In the genomic region with DNA sequence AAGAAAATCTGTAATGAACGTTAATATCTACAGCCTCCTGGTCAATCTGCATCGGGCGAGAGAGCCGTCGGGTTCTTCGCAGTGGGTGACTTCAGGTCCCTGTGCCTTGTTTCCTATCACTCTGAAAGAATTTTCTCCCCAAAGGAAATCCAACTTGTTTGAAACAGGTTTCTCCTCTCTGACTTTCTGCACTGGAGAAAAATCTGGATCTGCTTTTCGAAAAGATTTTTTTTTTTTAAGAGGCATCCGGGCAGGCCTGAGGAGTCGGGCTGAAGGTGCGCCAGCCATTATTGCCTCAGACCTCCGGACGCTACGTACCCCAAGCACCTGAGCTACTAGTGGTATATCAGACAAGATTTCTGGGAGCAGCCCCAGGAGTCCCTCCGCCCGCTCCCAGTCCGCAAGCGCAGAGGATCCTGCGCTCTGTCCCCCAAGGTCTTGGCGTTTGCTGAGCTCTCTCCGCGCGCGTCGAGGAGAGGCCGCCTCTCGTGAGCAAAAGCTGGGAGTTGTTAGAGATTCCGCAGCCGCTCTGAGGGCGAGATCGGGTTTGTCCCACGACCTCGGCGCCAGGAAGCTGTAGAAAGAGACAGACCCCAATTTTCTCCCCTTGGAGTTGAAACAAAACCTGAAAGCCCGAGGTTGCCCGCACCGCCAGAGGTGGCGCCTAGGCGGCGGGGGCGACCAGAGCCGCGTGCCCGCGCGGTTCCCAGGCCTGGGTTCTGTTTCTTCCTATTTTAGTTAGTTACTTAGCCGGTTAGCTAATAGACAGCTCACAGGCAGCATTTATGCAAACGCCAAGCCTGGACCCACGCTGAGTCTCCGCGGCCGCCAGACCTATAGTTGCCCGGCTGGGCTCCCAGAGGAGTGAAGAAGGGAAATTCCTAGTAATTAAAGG, we compare ENCODE assay signal across 8 cellular contexts.
DNase-seq lines count a peak whose midpoint lies in the region; ATAC-seq and TF ChIP-seq lines count a peak whose summit lies in the region.

No MANE protein-coding gene starts in this region.

- in situ Hi-C loops in brain microvascular endothelial cell (cut with HindIII; ENCODE audit: low pct_ligation_motif_present, low sequenced_read_pairs), result no loop called here

- H3K27me3 Mint-ChIP-seq in CD4-positive, alpha-beta memory T cell, result peaks cover 76 to 86% of the 10 kb centered on the region in 2 donors

- intact Hi-C loops in CD4-positive, alpha-beta memory T cell (cut with micrococcal nuclease), result no loop called here
- intact Hi-C loops in sciatic nerve (cut with DNase I), result no loop called here

- peak overlapping the region in 1 of 7 donors; percentile 11 for H3K27ac Mint-ChIP-seq in CD4-positive, alpha-beta memory T cell

- ATAC-seq in HG03159 (IDR thresholded peaks at IDR 0.05; ENCODE audit: unreplicated experiment), result no peak
- no peak for ATAC-seq in GM21576 (IDR thresholded peaks at IDR 0.05; ENCODE audit: unreplicated experiment)
- no peak for ATAC-seq in sciatic nerve

- POLR2A ChIA-PET in CD4-positive, alpha-beta memory T cell (lab: Charles Lee; ENCODE audit: partially characterized antibody), result no interaction called here

- TF ChIP-seq EP300 in neural cell (conservative IDR thresholded peaks at IDR 0.05; ENCODE audit: poor library complexity, severe bottlenecking), result no peak

- no peak overlapping the region for H3K4me2 ChIP-seq in neural cell (ENCODE audit: low read length)

- H3K9ac ChIP-seq in neural cell (ENCODE audit: low read length), result peak overlapping the region; percentile 47

- no peaks in the 10 kb centered on the region for H3K9me3 Mint-ChIP-seq in CD4-positive, alpha-beta memory T cell

- H3K36me3 Mint-ChIP-seq in CD4-positive, alpha-beta memory T cell, result peaks cover 0 to 2% of the 10 kb centered on the region in 2 donors

- no peaks in the 10 kb centered on the region for H3K9me2 ChIP-seq in neural cell (ENCODE audit: insufficient read depth, low read length)

- no peaks in the 10 kb centered on the region for H3K79me2 ChIP-seq in neural cell (replicated peaks; ENCODE audit: insufficient read depth, low read length)

- H3K27me3 ChIP-seq in CD4-positive, alpha-beta memory T cell (ENCODE audit: insufficient read depth, low read length), result peaks cover 77% of the 10 kb centered on the region
- H3K27me3 ChIP-seq in brain microvascular endothelial cell (replicated peaks) (peaks cover 96% of the 10 kb centered on the region), neural cell (ENCODE audit: insufficient read depth, low read depth, low read length) (peaks cover 96% of the 10 kb centered on the region), MG63 (no peaks in the 10 kb centered on the region)

- H3K27ac ChIP-seq in CD4-positive, alpha-beta memory T cell (ENCODE audit: low read depth, low read length), result no peak overlapping the region
- no peak overlapping the region for H3K27ac ChIP-seq in brain microvascular endothelial cell
- H3K27ac ChIP-seq in neural cell (ENCODE audit: low read length), result peak overlapping the region; percentile 32

- no peak for DNase-seq in CD4-positive, alpha-beta memory T cell
- DNase-seq in MV-4-11 (lab: John Stamatoyannopoulos, UW) (peak; percentile 47), brain microvascular endothelial cell (no peak), sciatic nerve (ENCODE audit: low spot score) (no peak), MG63 (no peak)

- H3F3A ChIP-seq in neural cell (ENCODE audit: insufficient read depth, low read length, poor library complexity, severe bottlenecking), result peaks cover 5% of the 10 kb centered on the region

- H3K4me3 ChIP-seq in CD4-positive, alpha-beta memory T cell (ENCODE audit: low read length in 2 of 2), result no peak overlapping the region
- H3K4me3 ChIP-seq in brain microvascular endothelial cell (ENCODE audit: low read depth, low read length) (no peak overlapping the region), neural cell (ENCODE audit: low read length) (peak overlapping the region; percentile 55), MG63 (no peak overlapping the region)

- no peak for TF ChIP-seq RAD21 in neural cell (conservative IDR thresholded peaks at IDR 0.05)

- CTCF ChIA-PET in CD4-positive, alpha-beta memory T cell (lab: Charles Lee; ENCODE audit: partially characterized antibody), result interaction anchor here (1.0 to 1.7 kb wide), 3 partner anchors 12 to 49 kb away, joined by 3 to 5 read pairs (median 4); no protein-coding TSS in a partner anchor

- H2AFZ ChIP-seq in neural cell (ENCODE audit: low read depth, low read length), result no peak overlapping the region

- H3K4me3 Mint-ChIP-seq in CD4-positive, alpha-beta memory T cell, result peak overlapping the region; percentile 28 to 95 (median 58)

- H3K36me3 ChIP-seq in CD4-positive, alpha-beta memory T cell (ENCODE audit: insufficient read depth, low read length), result no peaks in the 10 kb centered on the region
- H3K36me3 ChIP-seq in brain microvascular endothelial cell (replicated peaks) (no peaks in the 10 kb centered on the region), neural cell (ENCODE audit: insufficient read depth, low read length) (no peaks in the 10 kb centered on the region), MG63 (no peaks in the 10 kb centered on the region)

- H3K4me1 ChIP-seq in CD4-positive, alpha-beta memory T cell (ENCODE audit: insufficient read depth, low read length), result peaks cover 48% of the 10 kb centered on the region

- no peaks in the 10 kb centered on the region for H3K9me3 ChIP-seq in CD4-positive, alpha-beta memory T cell (ENCODE audit: control insufficient read depth in 1 of 2, low read length in 2 of 2)
- peaks cover 15% of the 10 kb centered on the region for H3K9me3 ChIP-seq in neural cell (ENCODE audit: low read length)
- no peaks in the 10 kb centered on the region for H3K9me3 ChIP-seq in MG63

- TF ChIP-seq CTCF in brain microvascular endothelial cell (IDR thresholded peaks at IDR 0.05; ENCODE audit: low read depth, low read length, missing control alignments) (peak; percentile 29), neural cell (IDR thresholded peaks at IDR 0.05; ENCODE audit: poor library complexity, severe bottlenecking) (peak; percentile 45)

- H3K4me1 Mint-ChIP-seq in CD4-positive, alpha-beta memory T cell, result peaks cover 20 to 65% (median 43%) of the 10 kb centered on the region in 4 donors

- H4K20me1 ChIP-seq in neural cell (ENCODE audit: insufficient read depth), result no peaks in the 10 kb centered on the region

TF ChIP-seq in neural cell, 6 proteins besides CTCF, POLR2A, EP300 and RAD21:
- TF ChIP-seq MXI1 (conservative IDR thresholded peaks at IDR 0.05; ENCODE audit: poor library complexity, severe bottlenecking) (no peak), EZH2 (IDR thresholded peaks at IDR 0.05; ENCODE audit: borderline replicate concordance, insufficient read depth, low read length, poor library complexity, severe bottlenecking) (peak; percentile 34)
